31 cellular contexts compared by ENCODE assay signal in genomic region chr10:121340176-121340850, GRCh38.
DNase-seq lines count a peak whose midpoint lies in the region; ATAC-seq and TF ChIP-seq lines count a peak whose summit lies in the region.
"Had no signal": no experiment of that assay in that cellular context is flagged by ENCODE, and none has a peak within 500 bp of the region (broad histone marks: within the 10 kb centered on the region; RNA-seq: fewer than 3 reads in every experiment).

No MANE protein-coding gene starts in this region.

- peak overlapping the region; percentile 37; the same call in 1 of the 2 replicates for H3K4me3 ChIP-seq in GM23338
- H3K4me3 ChIP-seq in iPS-18a (ENCODE audit: low read length), result peak overlapping the region; percentile 52
- peak overlapping the region; percentile 0 for H3K4me3 ChIP-seq in neuron (ENCODE audit: low read length)
- H3K4me3 ChIP-seq: A549, ovary, right atrium auricular region, testis had no signal

- H3K4me2 ChIP-seq in GM23338, result peak overlapping the region; percentile 64
- H3K4me2 ChIP-seq: A549 had no signal

- peaks cover 10% of the 10 kb centered on the region; the same call in 1 of the 2 replicates for H3K9me2 ChIP-seq in GM23338 (ENCODE audit: insufficient read depth)

- H2AFZ ChIP-seq in GM23338, result peak overlapping the region; percentile 67; the same call in 1 of the 2 replicates
- no peak overlapping the region for H2AFZ ChIP-seq in neuron (ENCODE audit: low read depth, low read length)

- TF ChIP-seq CTCF in GM23338 (conservative IDR thresholded peaks at IDR 0.05; ENCODE audit: low read depth in 2 of 2), result no peak

- peaks cover 3% of the 10 kb centered on the region; the same call in 2 of the 3 replicates for H3K9me3 Mint-ChIP-seq in GM23338
- H3K9me3 Mint-ChIP-seq: activated CD4-positive, alpha-beta memory T cell treated with anti-CD3 and anti-CD28 coated beads, Interleukin-2, amount 10 ng/mL, durations not matched to agents 7 days and 5 days; activated naive CD4-positive, alpha-beta T cell treated with anti-CD3 and anti-CD28 coated beads for 36 hours had no signal

- H3K27ac ChIP-seq in GM23338 (ENCODE audit: low read depth), result peak overlapping the region; percentile 58
- peak overlapping the region; percentile 81 for H3K27ac ChIP-seq in iPS-18a (ENCODE audit: low read length)
- H3K27ac ChIP-seq: A549, ovary, right atrium auricular region, testis had no signal

- H3K36me3 Mint-ChIP-seq in GM23338 (ENCODE audit: low read depth), result 0 out of 3 replicates have a peak, but pooled peaks cover 3% of the 10 kb centered on the region
- H3K36me3 Mint-ChIP-seq: CD4-positive, alpha-beta memory T cell had no signal

- H4K20me1 ChIP-seq in GM23338 (replicated peaks; ENCODE audit: insufficient read depth), result no peaks in the 10 kb centered on the region

- peak overlapping the region; percentile 50 for H3K9ac ChIP-seq in iPS-18a (ENCODE audit: low read length)

- peaks cover 5% of the 10 kb centered on the region for H3K27me3 Mint-ChIP-seq in GM23338 (ENCODE audit: insufficient read depth, low read depth, poor library complexity)
- H3K27me3 Mint-ChIP-seq: activated CD4-positive, alpha-beta memory T cell treated with anti-CD3 and anti-CD28 coated beads, Interleukin-2, amount 10 ng/mL, durations not matched to agents 7 days and 5 days; CD4-positive, alpha-beta memory T cell; naive B cell had no signal

- H3K27me3 ChIP-seq in GM23338 (ENCODE audit: insufficient read depth), result no peaks in the 10 kb centered on the region
- H3K27me3 ChIP-seq in iPS-18a (ENCODE audit: control insufficient read depth, insufficient read depth, low read length), result no peaks in the 10 kb centered on the region
- H3K27me3 ChIP-seq in neuron (ENCODE audit: insufficient read depth, low read length), result no peaks in the 10 kb centered on the region
- H3K27me3 ChIP-seq: ovary, right atrium auricular region, testis had no signal

- no peaks in the 10 kb centered on the region for H3K36me3 ChIP-seq in GM23338 (ENCODE audit: insufficient read depth)
- no peaks in the 10 kb centered on the region for H3K36me3 ChIP-seq in iPS-18a (ENCODE audit: control insufficient read depth, low read depth, low read length)
- no peaks in the 10 kb centered on the region for H3K36me3 ChIP-seq in neuron (ENCODE audit: insufficient read depth, low read length)
- H3K36me3 ChIP-seq: ovary, right atrium auricular region had no signal

- peaks cover 53% of the 10 kb centered on the region for H3K4me1 Mint-ChIP-seq in GM23338
- H3K4me1 Mint-ChIP-seq: activated CD4-positive, alpha-beta memory T cell treated with anti-CD3 and anti-CD28 coated beads, Interleukin-2, amount 10 ng/mL, durations not matched to agents 7 days and 5 days; central memory CD8-positive, alpha-beta T cell; naive B cell had no signal

- no peaks in the 10 kb centered on the region for H3K79me2 ChIP-seq in GM23338 (replicated peaks; ENCODE audit: insufficient read depth)

- H3F3A ChIP-seq in GM23338 (replicated peaks; ENCODE audit: low read depth), result peaks cover 3% of the 10 kb centered on the region; the same call in 1 of the 2 replicates

- ATAC-seq in GM23338, result peak; percentile 87
- no peak for ATAC-seq in GM19324 (IDR thresholded peaks at IDR 0.05; ENCODE audit: low FRiP score, unreplicated experiment)
- no peak for ATAC-seq in GM21360 (IDR thresholded peaks at IDR 0.05; ENCODE audit: unreplicated experiment)
- ATAC-seq: A549; stimulated activated naive CD8-positive, alpha-beta T cell treated with anti-CD3 and anti-CD28 coated beads, Interleukin-15, Interleukin-2, amounts not matched to agents 100 U/mL and 50 U/mL, for 24 hours had no signal

- peaks cover 53% of the 10 kb centered on the region for H3K4me1 ChIP-seq in GM23338 (ENCODE audit: insufficient read depth)
- peaks cover 64% of the 10 kb centered on the region for H3K4me1 ChIP-seq in iPS-18a (ENCODE audit: control insufficient read depth, low read depth, low read length)
- peaks cover 39% of the 10 kb centered on the region for H3K4me1 ChIP-seq in neuron (ENCODE audit: insufficient read depth, low read length)
- H3K4me1 ChIP-seq: A549, right atrium auricular region, testis had no signal

- H3K27ac Mint-ChIP-seq in GM23338, result peak overlapping the region; percentile 90
- H3K27ac Mint-ChIP-seq: activated CD4-positive, alpha-beta memory T cell treated with anti-CD3 and anti-CD28 coated beads, Interleukin-2, amount 10 ng/mL, durations not matched to agents 7 days and 5 days; activated naive CD4-positive, alpha-beta T cell treated with anti-CD3 and anti-CD28 coated beads for 36 hours; CD4-positive, alpha-beta memory T cell; naive B cell; T-helper 2 cell treated with Interferon-gamma antibody and Interleukin-4, amounts not matched to agents 5 μg/mL and 100 μg/mL, for 36 hours had no signal

- no peaks in the 10 kb centered on the region for H3K9me3 ChIP-seq in iPS-18a (ENCODE audit: control insufficient read depth, low read depth, low read length)
- no peaks in the 10 kb centered on the region for H3K9me3 ChIP-seq in neuron (ENCODE audit: low read length)
- H3K9me3 ChIP-seq: A549, ovary, right atrium auricular region, testis had no signal

- H3K4me3 Mint-ChIP-seq in GM23338, result peak overlapping the region; percentile 53
- H3K4me3 Mint-ChIP-seq: activated CD4-positive, alpha-beta memory T cell treated with anti-CD3 and anti-CD28 coated beads, Interleukin-2, amount 10 ng/mL, durations not matched to agents 7 days and 5 days; activated naive CD4-positive, alpha-beta T cell treated with anti-CD3 and anti-CD28 coated beads for 36 hours; CD4-positive, alpha-beta memory T cell; central memory CD8-positive, alpha-beta T cell; naive B cell; T-helper 2 cell treated with Interferon-gamma antibody and Interleukin-4, amounts not matched to agents 5 μg/mL and 100 μg/mL, for 36 hours had no signal

- peak; percentile 69 for DNase-seq in GM23338 (ENCODE audit: low spot score)
- DNase-seq in NCI-H82 treated with DMSO at 0.1 percent for 48 hours (lab: John Stamatoyannopoulos, UW; ENCODE audit: unreplicated experiment), result peak; percentile 52
- no peak for DNase-seq in MV-4-11 (lab: John Stamatoyannopoulos, UW)
- DNase-seq in AG08396 (ENCODE audit: low spot score), result no peak
- DNase-seq: activated CD4-positive, alpha-beta memory T cell treated with anti-CD3 and anti-CD28 coated beads, Interleukin-2, amount 10 ng/mL, durations not matched to agents 7 days and 5 days; activated CD8-positive, alpha-beta memory T cell treated with anti-CD3 and anti-CD28 coated beads, Interleukin-2, amount 50 U/mL, for 48 hours; activated naive CD4-positive, alpha-beta T cell treated with anti-CD3 and anti-CD28 coated beads for 36 hours; CD4-positive, alpha-beta memory T cell; dermis blood vessel endothelial cell; GOT3; Kasumi-1; kidney; midbrain; naive B cell; NCI-H1436 treated with DMSO at 0.1 percent for 48 hours; NCI-H2107; NCI-H446; NCI-H748 treated with DMSO at 0.1 percent for 48 hours; ovary; SIG-M5; stimulated activated CD4-positive, alpha-beta T cell treated with anti-CD3 and anti-CD28 coated beads, Interleukin-1b, Interleukin-23, amount 100 ng/mL, for 48 hours; stimulated activated naive CD8-positive, alpha-beta T cell treated with anti-CD3 and anti-CD28 coated beads, Interleukin-15, Interleukin-2, amounts not matched to agents 100 U/mL and 50 U/mL, for 24 hours; testis had no signal

TF ChIP-seq in GM23338, 12 proteins besides CTCF, POLR2A, EP300 and RAD21:
- peak; percentile 22; the same call in 1 of the 2 replicates for TF ChIP-seq CREB1 (CRISPR knock-in tag; IDR thresholded peaks at IDR 0.05; ENCODE audit: low read depth)
- no peak for TF ChIP-seq NANOG (IDR thresholded peaks at IDR 0.05; ENCODE audit: borderline replicate concordance)

Comparison
In these comparisons a context has a peak if more than half of its experiments do, and no peak if none do; other contexts are left out.
1. DNase-seq: peak in GM23338 (single experiment) and NCI-H82 treated with DMSO at 0.1 percent for 48 hours (single experiment); none in MV-4-11 (single experiment) and AG08396 (single experiment).
2. H3K4me3 ChIP-seq: peak in every context shown above with its lines; median percentile 52 in iPS-18a; 37 in GM23338; 0 in neuron.